In the genomic region with DNA sequence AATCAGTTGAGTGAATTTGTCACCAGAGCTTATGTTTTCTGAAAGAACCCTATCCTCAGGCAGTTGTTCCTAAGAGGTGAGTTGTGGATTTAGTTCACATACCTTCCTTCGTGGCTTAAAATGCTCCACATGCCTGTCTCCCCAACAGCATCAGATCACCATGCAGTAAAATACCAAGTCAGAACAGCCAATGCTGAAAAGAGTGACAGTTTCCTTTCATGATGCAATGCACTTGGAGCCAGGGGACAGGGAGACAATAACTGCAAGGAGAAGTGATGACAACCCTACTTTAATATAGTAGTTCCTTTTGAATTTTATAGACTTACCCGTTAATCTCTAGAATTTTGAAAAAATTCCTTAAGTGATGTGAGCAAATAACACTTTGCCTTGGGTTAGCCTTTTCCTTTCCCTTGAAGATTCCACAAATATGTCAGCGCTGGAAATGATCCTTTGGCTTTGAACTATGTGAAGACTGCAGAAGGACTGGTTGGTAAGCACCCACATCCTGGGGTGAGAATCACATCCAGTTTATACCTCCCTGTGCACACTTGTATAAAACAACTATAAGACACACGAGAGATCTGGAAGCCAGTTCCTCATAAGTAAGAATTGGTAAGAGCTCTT, we compare ENCODE assay signal across 12 cellular contexts.
DNase-seq lines count a peak whose midpoint lies in the region; ATAC-seq lines count a peak whose summit lies in the region.
"Had no signal": no experiment of that assay in that cellular context is flagged by ENCODE, and none has a peak within 500 bp of the region (broad histone marks: within the 10 kb centered on the region; RNA-seq: fewer than 3 reads in every experiment).

No MANE protein-coding gene starts in this region.

- H3K27me3 ChIP-seq in layer of hippocampus (ENCODE audit: control insufficient read depth, insufficient read depth, low read length) = no peaks in the 10 kb centered on the region

- H3K36me3 Mint-ChIP-seq in T-cell = no peaks in the 10 kb centered on the region
- H3K36me3 Mint-ChIP-seq: type B pancreatic cell had no signal

- H3K9me3 Mint-ChIP-seq in T-cell = no peaks in the 10 kb centered on the region
- H3K9me3 Mint-ChIP-seq: type B pancreatic cell had no signal

- in situ Hi-C loops in ACHN (cut with HindIII; ENCODE audit: low pct_ligation_motif_present, low pct_unique_long_range_greater_than_20kb, low sequenced_read_pairs) = no loop called here

- H3K27me3 Mint-ChIP-seq in T-cell = peaks cover 0 to 2% of the 10 kb centered on the region in 2 donors

- H3K27ac Mint-ChIP-seq in T-cell = peak overlapping the region in 1 of 2 donors; percentile 17
- H3K27ac Mint-ChIP-seq: type B pancreatic cell had no signal

- H3K4me3 Mint-ChIP-seq in T-cell = peak overlapping the region in 1 of 3 donors; percentile 45
- H3K4me3 Mint-ChIP-seq: type B pancreatic cell had no signal

- CTCF ChIA-PET in T-cell (lab: Charles Lee) = no interaction called here

- H3K4me1 Mint-ChIP-seq in T-cell = peaks cover 10 to 17% (median 14%) of the 10 kb centered on the region in 3 donors

- DNase-seq in T-cell = no peak
- DNase-seq in substantia nigra (lab: John Stamatoyannopoulos, UW) = peak in 1 of 49 donors; percentile 23
- DNase-seq in stimulated activated CD4-positive, alpha-beta T cell treated with anti-CD3 and anti-CD28 coated beads, Interleukin-4, amount 100 ng/mL, for 4 hours = no peak
- no peak for DNase-seq in ACHN
- no peak for DNase-seq in NCI-H128 (lab: John Stamatoyannopoulos, UW; ENCODE audit: unreplicated experiment)
- DNase-seq in UCSD-AML1 (lab: John Stamatoyannopoulos, UW; ENCODE audit: unreplicated experiment) = no peak
- DNase-seq: cortex of kidney, NCI-H2107, SK-N-SH had no signal

- POLR2A ChIA-PET in T-cell (lab: Charles Lee) = no interaction called here

- H3K27ac ChIP-seq in layer of hippocampus (ENCODE audit: low read depth, low read length) (peak overlapping the region; percentile 2), substantia nigra (ENCODE audit: low read depth, low read length, poor library complexity, severe bottlenecking) (peak overlapping the region; percentile 26)

- ATAC-seq in GM19463 (IDR thresholded peaks at IDR 0.05; ENCODE audit: unreplicated experiment) (peak; percentile 30), T-cell (replicated peaks in 1 of 4) (peak in 3 of 4 experiments; percentile 16 to 24 (median 20))
